ENCODE assay signal across 10 cellular contexts in the genomic region with DNA sequence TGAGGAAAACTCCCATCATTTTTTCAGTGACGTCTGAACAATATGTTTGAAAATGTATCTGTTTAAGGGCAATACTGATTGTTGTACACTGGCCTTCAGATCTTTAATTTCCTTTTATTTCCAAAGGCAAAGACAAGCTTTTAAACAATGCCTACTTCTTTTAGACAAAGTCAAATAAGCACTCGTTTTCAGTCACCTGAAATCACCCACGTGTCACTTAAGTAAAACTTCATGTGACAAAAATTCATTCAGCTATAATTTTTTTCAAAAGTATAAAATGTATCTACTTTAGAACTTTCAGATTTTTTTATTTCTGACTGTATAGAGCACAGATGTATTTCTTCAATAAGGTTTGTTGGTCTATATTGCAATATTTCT.
DNase-seq lines count a peak whose midpoint lies in the region; ATAC-seq and TF ChIP-seq lines count a peak whose summit lies in the region.
"Had no signal": no experiment of that assay in that cellular context is flagged by ENCODE, and none has a peak within 500 bp of the region (broad histone marks: within the 10 kb centered on the region; RNA-seq: fewer than 3 reads in every experiment).

No MANE protein-coding gene starts in this region.

- no peak for TF ChIP-seq EP300 in suprapubic skin (IDR thresholded peaks at IDR 0.05)

- intact Hi-C loops in body of pancreas (cut with DNase I), result no loop called here

- TF ChIP-seq POLR2A in body of pancreas (IDR thresholded peaks at IDR 0.05), result no peak
- no peak for TF ChIP-seq POLR2A in suprapubic skin (IDR thresholded peaks at IDR 0.05)

- peaks cover 8% of the 10 kb centered on the region for H3K4me1 Mint-ChIP-seq in stimulated activated memory B cell treated with anti-CD40 and anti-IgM and Interleukin-4, amounts not matched to agents 10 μg/mL and 1 μg/mL and 100 μg/mL, for 72 hours

- H3K27ac Mint-ChIP-seq in stimulated activated memory B cell treated with anti-CD40 and anti-IgM and Interleukin-4, amounts not matched to agents 10 μg/mL and 1 μg/mL and 100 μg/mL, for 72 hours, result no peak overlapping the region
- H3K27ac Mint-ChIP-seq: activated naive CD8-positive, alpha-beta T cell treated with anti-CD3 and anti-CD28 coated beads, Interleukin-2, amount 50 U/mL, for 24 hours had no signal

- ATAC-seq in body of pancreas (no peak), GM18868 (IDR thresholded peaks at IDR 0.05; ENCODE audit: unreplicated experiment) (no peak), GM21737 (IDR thresholded peaks at IDR 0.05; ENCODE audit: unreplicated experiment) (no peak)
- no peak for ATAC-seq in stimulated activated memory B cell treated with anti-CD40 and anti-IgM and Interleukin-4, amounts not matched to agents 10 μg/mL and 1 μg/mL and 100 μg/mL, for 72 hours
- ATAC-seq: activated naive CD8-positive, alpha-beta T cell treated with anti-CD3 and anti-CD28 coated beads, Interleukin-2, amount 50 U/mL, for 24 hours had no signal

- no peak overlapping the region for H3K4me3 Mint-ChIP-seq in stimulated activated memory B cell treated with anti-CD40 and anti-IgM and Interleukin-4, amounts not matched to agents 10 μg/mL and 1 μg/mL and 100 μg/mL, for 72 hours
- H3K4me3 Mint-ChIP-seq: activated naive CD8-positive, alpha-beta T cell treated with anti-CD3 and anti-CD28 coated beads, Interleukin-2, amount 50 U/mL, for 24 hours had no signal

- no peaks in the 10 kb centered on the region for H3K36me3 Mint-ChIP-seq in stimulated activated memory B cell treated with anti-CD40 and anti-IgM and Interleukin-4, amounts not matched to agents 10 μg/mL and 1 μg/mL and 100 μg/mL, for 72 hours

- H3K27ac ChIP-seq in body of pancreas, result peak overlapping the region in 3 of 4 donors; percentile 9 to 55 (median 20)
- no peak overlapping the region for H3K27ac ChIP-seq in iPS-20b (ENCODE audit: low read length)
- H3K27ac ChIP-seq in suprapubic skin, result peak overlapping the region; percentile 89

- H3K4me1 ChIP-seq in body of pancreas (peaks cover 7% of the 10 kb centered on the region), iPS-20b (ENCODE audit: insufficient read depth, low read length) (peaks cover 36% of the 10 kb centered on the region), suprapubic skin (peaks cover 24% of the 10 kb centered on the region)

- no peak for DNase-seq in HFF-Myc (ENCODE audit: extremely low read depth, low read depth)
- DNase-seq in body of pancreas, result no peak
- DNase-seq in suprapubic skin (ENCODE audit: low spot score in 2 of 2), result no peak
- DNase-seq in stimulated activated CD4-positive, alpha-beta T cell treated with anti-CD3 and anti-CD28 coated beads, Interleukin-4, amount 100 ng/mL, for 1 hour, result no peak
- DNase-seq: activated naive CD8-positive, alpha-beta T cell treated with anti-CD3 and anti-CD28 coated beads, Interleukin-2, amount 50 U/mL, for 24 hours; NCI-H2107 had no signal

- TF ChIP-seq CTCF in HFF-Myc (IDR thresholded peaks at IDR 0.05; ENCODE audit: low read depth, low read length, missing control alignments), result no peak
- TF ChIP-seq CTCF in body of pancreas (IDR thresholded peaks at IDR 0.05), result no peak
- TF ChIP-seq CTCF in suprapubic skin (IDR thresholded peaks at IDR 0.05), result no peak

- 22 to 27% methylated on average over 3 of the region's 3 CpGs for WGBS in body of pancreas, 2 donors
- WGBS in suprapubic skin, result 41% methylated on average over 3 of the region's 3 CpGs

- H3K27me3 ChIP-seq in body of pancreas (peaks cover 0 to 4% of the 10 kb centered on the region in 2 donors), iPS-20b (ENCODE audit: insufficient read depth, low read length) (no peaks in the 10 kb centered on the region), suprapubic skin (peaks cover 16% of the 10 kb centered on the region)

- peak overlapping the region; percentile 87; the same call in 1 of the 2 replicates for H3K9ac ChIP-seq in iPS-20b (ENCODE audit: low read depth, low read length)

- H3K27me3 Mint-ChIP-seq in stimulated activated memory B cell treated with anti-CD40 and anti-IgM and Interleukin-4, amounts not matched to agents 10 μg/mL and 1 μg/mL and 100 μg/mL, for 72 hours, result peaks cover 57% of the 10 kb centered on the region

- no peaks in the 10 kb centered on the region for H3K9me3 ChIP-seq in body of pancreas
- H3K9me3 ChIP-seq in iPS-20b (ENCODE audit: insufficient read depth, low read depth, low read length), result no peaks in the 10 kb centered on the region
- no peaks in the 10 kb centered on the region for H3K9me3 ChIP-seq in suprapubic skin

- H3K4me3 ChIP-seq in HFF-Myc (replicated peaks; ENCODE audit: low read depth, low read length) (peak overlapping the region; percentile 90), body of pancreas (no peak overlapping the region), iPS-20b (ENCODE audit: low read length) (peak overlapping the region; percentile 94), suprapubic skin (no peak overlapping the region)

- no peaks in the 10 kb centered on the region for H3K9me3 Mint-ChIP-seq in stimulated activated memory B cell treated with anti-CD40 and anti-IgM and Interleukin-4, amounts not matched to agents 10 μg/mL and 1 μg/mL and 100 μg/mL, for 72 hours
- H3K9me3 Mint-ChIP-seq: activated naive CD8-positive, alpha-beta T cell treated with anti-CD3 and anti-CD28 coated beads, Interleukin-2, amount 50 U/mL, for 24 hours had no signal

- H3K36me3 ChIP-seq in body of pancreas (replicated peaks in 1 of 2; ENCODE audit: insufficient read depth in 1 of 2, low read depth in 2 of 2) (no peaks in the 10 kb centered on the region), iPS-20b (ENCODE audit: insufficient read depth, low read depth, low read length) (no peaks in the 10 kb centered on the region), suprapubic skin (no peaks in the 10 kb centered on the region)

Comparison
In these comparisons a context has a peak if more than half of its experiments do, and no peak if none do; other contexts are left out.
1. H3K4me3 ChIP-seq: peak in HFF-Myc (single experiment) and iPS-20b (single experiment); none in body of pancreas (0 of 2) and suprapubic skin (single experiment).